2 cellular contexts compared by ENCODE assay signal in genomic region chr11:126341760-126342161, GRCh38.
TF ChIP-seq lines count a peak whose summit lies in the region.

No MANE protein-coding gene starts in this region.

TF ChIP-seq in A549, 52 proteins besides CTCF, POLR2A, EP300 and RAD21 (continued from another document):
- no peak for TF ChIP-seq MYC (IDR thresholded peaks at IDR 0.05; ENCODE audit: borderline replicate concordance, low read length)
- TF ChIP-seq ZNF302 (CRISPR knock-in tag; IDR thresholded peaks at IDR 0.05) = no peak
- no peak for TF ChIP-seq NR3C1 (IDR thresholded peaks at IDR 0.05)
- TF ChIP-seq MAX (IDR thresholded peaks at IDR 0.05) = no peak

TF ChIP-seq in WTC11, 78 proteins besides CTCF, POLR2A, EP300 and RAD21 (continued from another document):
- TF ChIP-seq, protein P1, sequence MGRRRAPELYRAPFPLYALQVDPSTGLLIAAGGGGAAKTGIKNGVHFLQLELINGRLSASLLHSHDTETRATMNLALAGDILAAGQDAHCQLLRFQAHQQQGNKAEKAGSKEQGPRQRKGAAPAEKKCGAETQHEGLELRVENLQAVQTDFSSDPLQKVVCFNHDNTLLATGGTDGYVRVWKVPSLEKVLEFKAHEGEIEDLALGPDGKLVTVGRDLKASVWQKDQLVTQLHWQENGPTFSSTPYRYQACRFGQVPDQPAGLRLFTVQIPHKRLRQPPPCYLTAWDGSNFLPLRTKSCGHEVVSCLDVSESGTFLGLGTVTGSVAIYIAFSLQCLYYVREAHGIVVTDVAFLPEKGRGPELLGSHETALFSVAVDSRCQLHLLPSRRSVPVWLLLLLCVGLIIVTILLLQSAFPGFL (CRISPR knock-in tag; IDR thresholded peaks at IDR 0.05; ENCODE audit: borderline replicate concordance) = no peak
- no peak for TF ChIP-seq ZNF396 (CRISPR knock-in tag; IDR thresholded peaks at IDR 0.05; ENCODE audit: borderline replicate concordance)
- TF ChIP-seq RELA (CRISPR knock-in tag; IDR thresholded peaks at IDR 0.05; ENCODE audit: borderline replicate concordance) = no peak
- TF ChIP-seq, protein P2, sequence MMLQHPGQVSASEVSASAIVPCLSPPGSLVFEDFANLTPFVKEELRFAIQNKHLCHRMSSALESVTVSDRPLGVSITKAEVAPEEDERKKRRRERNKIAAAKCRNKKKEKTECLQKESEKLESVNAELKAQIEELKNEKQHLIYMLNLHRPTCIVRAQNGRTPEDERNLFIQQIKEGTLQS (CRISPR knock-in tag; conservative IDR thresholded peaks at IDR 0.05) = no peak
- TF ChIP-seq ZNF138 (CRISPR knock-in tag; conservative IDR thresholded peaks at IDR 0.05) = no peak
- no peak for TF ChIP-seq NFATC4 (CRISPR knock-in tag; IDR thresholded peaks at IDR 0.05)
- TF ChIP-seq SMAD4 (CRISPR knock-in tag; IDR thresholded peaks at IDR 0.05) = no peak
- no peak for TF ChIP-seq NR3C1 (CRISPR knock-in tag; conservative IDR thresholded peaks at IDR 0.05; ENCODE audit: low read depth)
- TF ChIP-seq, protein P3, sequence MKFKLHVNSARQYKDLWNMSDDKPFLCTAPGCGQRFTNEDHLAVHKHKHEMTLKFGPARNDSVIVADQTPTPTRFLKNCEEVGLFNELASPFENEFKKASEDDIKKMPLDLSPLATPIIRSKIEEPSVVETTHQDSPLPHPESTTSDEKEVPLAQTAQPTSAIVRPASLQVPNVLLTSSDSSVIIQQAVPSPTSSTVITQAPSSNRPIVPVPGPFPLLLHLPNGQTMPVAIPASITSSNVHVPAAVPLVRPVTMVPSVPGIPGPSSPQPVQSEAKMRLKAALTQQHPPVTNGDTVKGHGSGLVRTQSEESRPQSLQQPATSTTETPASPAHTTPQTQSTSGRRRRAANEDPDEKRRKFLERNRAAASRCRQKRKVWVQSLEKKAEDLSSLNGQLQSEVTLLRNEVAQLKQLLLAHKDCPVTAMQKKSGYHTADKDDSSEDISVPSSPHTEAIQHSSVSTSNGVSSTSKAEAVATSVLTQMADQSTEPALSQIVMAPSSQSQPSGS (CRISPR knock-in tag; IDR thresholded peaks at IDR 0.05; ENCODE audit: borderline replicate concordance, low read depth) = no peak
- no peak for TF ChIP-seq MYBL2 (CRISPR knock-in tag; IDR thresholded peaks at IDR 0.05)
- no peak for TF ChIP-seq ZBTB21 (CRISPR knock-in tag; IDR thresholded peaks at IDR 0.05; ENCODE audit: borderline replicate concordance)
- no peak for TF ChIP-seq FOXK1 (CRISPR knock-in tag; IDR thresholded peaks at IDR 0.05)
- TF ChIP-seq IRF2 (CRISPR knock-in tag; IDR thresholded peaks at IDR 0.05; ENCODE audit: borderline replicate concordance, low read depth) = no peak
TF ChIP-seq in WTC11: peak in this region for 0.
